In the genomic region with DNA sequence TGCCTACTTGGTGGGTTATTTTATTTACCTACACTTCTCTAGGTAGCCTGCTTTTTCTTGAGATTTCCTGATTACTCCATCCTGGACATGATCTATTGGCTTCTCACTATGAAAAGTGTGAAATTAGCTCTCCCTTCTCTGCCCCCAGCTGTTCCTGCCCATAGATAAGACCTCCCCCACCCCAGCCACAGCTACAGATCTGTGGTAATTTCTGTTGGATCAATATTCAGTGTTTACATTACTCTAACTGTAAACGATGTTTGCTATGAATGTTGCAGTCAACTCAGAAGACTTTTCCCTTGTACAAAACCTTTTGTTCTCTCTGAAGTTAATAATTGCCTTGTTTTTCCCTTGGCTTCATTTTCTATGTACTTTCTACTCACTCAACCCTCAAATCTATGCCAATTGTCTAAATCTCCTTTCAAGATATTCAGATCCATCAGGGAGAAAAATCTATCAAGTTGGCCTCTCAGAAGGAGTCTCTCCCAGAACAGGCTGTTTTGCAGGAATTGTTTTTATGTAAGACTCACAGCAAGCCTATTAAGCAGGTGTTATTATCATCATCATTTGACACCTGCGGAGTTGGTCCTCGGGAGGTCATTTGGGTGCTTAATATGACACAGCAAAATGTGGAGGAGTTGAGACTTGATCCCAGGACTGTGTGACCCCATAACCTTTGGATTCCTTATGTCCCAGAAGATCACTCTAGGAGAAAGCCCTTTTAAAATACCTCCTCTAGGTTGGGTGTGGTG, we compare ENCODE assay signal across 17 cellular contexts.
"Had no signal": no experiment of that assay in that cellular context is flagged by ENCODE, and none has a peak within 500 bp of the region (broad histone marks: within the 10 kb centered on the region; RNA-seq: fewer than 3 reads in every experiment).

No MANE protein-coding gene starts in this region.

- H3K4me1 Mint-ChIP-seq: activated CD4-positive, alpha-beta T cell treated with anti-CD3 and anti-CD28 coated beads for 36 hours; brain; stimulated activated naive B cell treated with anti-CD40 and anti-IgM and Interleukin-4, amounts not matched to agents 10 μg/mL and 1 μg/mL and 100 μg/mL, for 72 hours had no signal

- H3K9me3 Mint-ChIP-seq: activated T-helper 1 cell treated with anti-CD3 and anti-CD28 coated beads, Interleukin-12 subunit alpha, Interleukin-12 subunit beta, Interleukin-2, Interleukin-4 antibody, amounts not matched to agents 30 ng/mL and 10 ng/mL and 1 ng/mL, durations not matched to agents 14 hours and 24 hours and 36 hours had no signal

- H3K4me2 ChIP-seq: hepatocyte had no signal

- H3K36me3 Mint-ChIP-seq: activated naive CD8-positive, alpha-beta T cell; brain; naive thymus-derived CD8-positive, alpha-beta T cell; stimulated activated naive B cell treated with anti-CD40 and anti-IgM and Interleukin-4, amounts not matched to agents 10 μg/mL and 1 μg/mL and 100 μg/mL, for 72 hours had no signal

- H3K79me2 ChIP-seq: hepatocyte had no signal

- H3K27me3 Mint-ChIP-seq: activated naive CD8-positive, alpha-beta T cell had no signal

- ATAC-seq: activated CD4-positive, alpha-beta T cell treated with anti-CD3 and anti-CD28 coated beads for 36 hours; naive thymus-derived CD8-positive, alpha-beta T cell; stimulated activated naive B cell treated with anti-CD40 and anti-IgM and Interleukin-4, amounts not matched to agents 10 μg/mL and 1 μg/mL and 100 μg/mL, for 72 hours; WTC11 had no signal

- H3K27me3 ChIP-seq: hepatocyte, ovary, sigmoid colon had no signal

- H3K36me3 ChIP-seq: ovary, sigmoid colon had no signal

- H3K4me3 ChIP-seq: dorsolateral prefrontal cortex, hepatocyte, ovary, sigmoid colon had no signal

- H3K27ac ChIP-seq: dorsolateral prefrontal cortex, hepatocyte, ovary, sigmoid colon had no signal

- DNase-seq: activated CD4-positive, alpha-beta T cell treated with anti-CD3 and anti-CD28 coated beads for 36 hours; activated CD4-positive, alpha-beta T cell treated with anti-CD3 and anti-CD28 coated beads, Interleukin-2, amount 50 U/mL, for 48 hours; activated gamma-delta T cell treated with Interleukin-2 at 50 U/mL for 16 hours; activated T-cell treated with anti-CD3 and anti-CD28 coated beads for 4 hours; caudate nucleus; dorsolateral prefrontal cortex; mesenchymal stem cell; naive thymus-derived CD8-positive, alpha-beta T cell; ovary; sigmoid colon; stimulated activated CD4-positive, alpha-beta T cell treated with anti-CD3 and anti-CD28 coated beads, Interleukin-4, amount 100 ng/mL, for 4 hours; stimulated activated naive B cell treated with anti-CD40 and anti-IgM and Interleukin-4, amounts not matched to agents 10 μg/mL and 1 μg/mL and 100 μg/mL, for 72 hours had no signal

- H3K27ac Mint-ChIP-seq: activated CD4-positive, alpha-beta T cell treated with anti-CD3 and anti-CD28 coated beads for 36 hours; activated naive CD8-positive, alpha-beta T cell; activated T-helper 1 cell treated with anti-CD3 and anti-CD28 coated beads, Interleukin-12 subunit alpha, Interleukin-12 subunit beta, Interleukin-2, Interleukin-4 antibody, amounts not matched to agents 30 ng/mL and 10 ng/mL and 1 ng/mL, durations not matched to agents 14 hours and 24 hours and 36 hours; brain; naive thymus-derived CD8-positive, alpha-beta T cell; stimulated activated naive B cell treated with anti-CD40 and anti-IgM and Interleukin-4, amounts not matched to agents 10 μg/mL and 1 μg/mL and 100 μg/mL, for 72 hours; WTC11 had no signal

- H3K4me3 Mint-ChIP-seq: activated CD4-positive, alpha-beta T cell treated with anti-CD3 and anti-CD28 coated beads for 36 hours; activated naive CD8-positive, alpha-beta T cell; activated T-helper 1 cell treated with anti-CD3 and anti-CD28 coated beads, Interleukin-12 subunit alpha, Interleukin-12 subunit beta, Interleukin-2, Interleukin-4 antibody, amounts not matched to agents 30 ng/mL and 10 ng/mL and 1 ng/mL, durations not matched to agents 14 hours and 24 hours and 36 hours; brain; naive thymus-derived CD8-positive, alpha-beta T cell; stimulated activated naive B cell treated with anti-CD40 and anti-IgM and Interleukin-4, amounts not matched to agents 10 μg/mL and 1 μg/mL and 100 μg/mL, for 72 hours; WTC11 had no signal
